Comparison of ENCODE assay signal across 8 cellular contexts in the genomic region with DNA sequence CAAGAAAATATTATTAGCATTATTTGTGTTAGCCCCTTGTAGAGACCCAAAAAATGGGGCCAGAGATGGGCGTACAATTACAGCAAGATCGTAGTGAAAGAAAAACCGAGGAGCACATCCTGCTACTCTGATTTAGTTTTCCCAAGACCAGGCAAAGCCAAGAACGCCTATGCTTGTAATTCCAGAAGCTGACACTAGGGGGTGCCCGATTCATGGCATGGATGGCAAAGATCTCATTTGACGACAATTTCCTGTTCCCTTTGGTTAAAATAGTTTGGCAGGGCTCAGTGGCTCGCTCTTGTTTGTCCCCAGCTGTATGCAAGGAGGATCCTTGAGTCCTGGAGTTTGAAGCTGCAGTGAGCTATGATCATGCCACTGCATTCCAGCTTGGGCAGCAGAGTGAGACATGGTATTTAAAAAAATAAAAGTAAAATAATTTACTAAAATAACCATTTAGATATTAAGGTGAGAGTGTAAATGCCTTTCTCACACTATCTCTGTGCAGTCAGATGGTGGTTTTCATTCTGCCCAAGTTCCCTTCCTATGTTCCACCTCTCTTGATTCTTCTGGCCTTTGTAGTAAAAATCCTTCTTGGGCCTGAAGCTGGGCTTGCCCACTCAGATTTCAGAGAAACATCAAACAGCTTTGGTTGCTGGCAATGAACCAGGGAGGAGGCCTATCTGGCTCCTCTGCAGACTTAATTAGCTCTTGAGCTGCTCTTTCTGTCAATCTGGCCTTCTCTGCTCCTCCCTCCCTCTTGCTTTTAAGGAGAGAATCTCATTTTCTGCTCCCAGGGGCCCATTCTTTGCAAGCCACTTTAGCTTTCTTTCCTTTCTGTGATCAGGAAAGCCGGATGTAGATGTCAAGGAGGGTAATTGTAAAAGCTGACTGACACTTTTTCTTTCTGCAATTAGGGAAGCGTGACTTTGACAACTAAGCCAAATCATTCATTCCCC. TPM values are rescaled to one million over a fixed set of nuclear protein-coding genes. Genes with fewer than 3 reads are reported as not detected.
DNase-seq lines count a peak whose midpoint lies in the region; ATAC-seq and TF ChIP-seq lines count a peak whose summit lies in the region.

No MANE protein-coding gene starts in this region.

- no peaks in the 10 kb centered on the region for H3K4me1 ChIP-seq in MM.1S (ENCODE audit: low read length)

- H4K20me1 ChIP-seq in MM.1S (ENCODE audit: insufficient read depth, low read length): no peaks in the 10 kb centered on the region

- no peaks in the 10 kb centered on the region for H3K9me2 ChIP-seq in MM.1S (replicated peaks; ENCODE audit: insufficient read depth, low read length)

- no peak overlapping the region for H3K27ac ChIP-seq in MM.1S (ENCODE audit: low read length)

- no peaks in the 10 kb centered on the region for H3K9me3 ChIP-seq in MM.1S (replicated peaks; ENCODE audit: insufficient read depth, low read length)

- no peak overlapping the region for H3K4me3 ChIP-seq in MM.1S (ENCODE audit: low read length)

- H3K4me2 ChIP-seq in MM.1S (ENCODE audit: low read depth, low read length): no peak overlapping the region

- H3K9ac ChIP-seq in MM.1S (ENCODE audit: low read length): no peak overlapping the region

- peak; percentile 76 for TF ChIP-seq CTCF in MM.1S (IDR thresholded peaks at IDR 0.05; ENCODE audit: low read length)

- DNase-seq in Daoy (ENCODE audit: low read depth) (peak; percentile 19), MM.1S (peak; percentile 45), iPS DF 4.7 (ENCODE audit: extremely low read depth, low spot score) (peak; percentile 84), inferior parietal cortex (ENCODE audit: extremely low spot score) (no peak), posterior cingulate gyrus (no peak)
- DNase-seq in activated CD8-positive, alpha-beta memory T cell treated with anti-CD3 and anti-CD28 coated beads for 24 hours: peak; percentile 69
- DNase-seq in stimulated activated CD8-positive, alpha-beta memory T cell treated with anti-CD3 and anti-CD28 coated beads, Interleukin-15, amount 100 ng/mL, for 24 hours (ENCODE audit: low read depth): peak; percentile 11

- no peaks in the 10 kb centered on the region for H3F3A ChIP-seq in MM.1S (ENCODE audit: insufficient read depth, low read length)

- no peak for ATAC-seq in GM18511 (IDR thresholded peaks at IDR 0.05; ENCODE audit: unreplicated experiment)

- no peak overlapping the region for H2AFZ ChIP-seq in MM.1S (ENCODE audit: low read length)

- no peaks in the 10 kb centered on the region for H3K36me3 ChIP-seq in MM.1S (replicated peaks; ENCODE audit: insufficient read depth, low read length)

- H3K79me2 ChIP-seq in MM.1S (ENCODE audit: low read length): no peaks in the 10 kb centered on the region

- no peaks in the 10 kb centered on the region for H3K27me3 ChIP-seq in MM.1S (replicated peaks; ENCODE audit: insufficient read depth, low read length)

- intact Hi-C loops in posterior cingulate gyrus (cut with DNase I): no loop called here

RNA-seq across cellular contexts. Expression of a gene that starts 31.2 kb away (rescaled TPM):
- not detected in 2 replicates for total RNA-seq in Daoy (2014; rRNA removed; shearing (Covaris generic))

RNA-seq across cellular contexts. Expression of a gene that starts 42.9 kb away (rescaled TPM):
- 0.17 TPM in 1 of 2 replicates, not detected in the other for total RNA-seq in Daoy (2014; rRNA removed; shearing (Covaris generic))

Comparison
In these comparisons a context has a peak if more than half of its experiments do, and no peak if none do; other contexts are left out.
1. DNase-seq: peak in Daoy (single experiment), MM.1S (single experiment), activated CD8-positive, alpha-beta memory T cell treated with anti-CD3 and anti-CD28 coated beads for 24 hours (single experiment), iPS DF 4.7 (single experiment) and stimulated activated CD8-positive, alpha-beta memory T cell treated with anti-CD3 and anti-CD28 coated beads, Interleukin-15, amount 100 ng/mL, for 24 hours (single experiment); none in inferior parietal cortex (single experiment) and posterior cingulate gyrus (0 of 10).